ENCODE assay signal across 15 cellular contexts in genomic region chr17:65750166-65750565, GRCh38.
DNase-seq lines count a peak whose midpoint lies in the region; ATAC-seq, FAIRE-seq and TF ChIP-seq lines count a peak whose summit lies in the region.
"Had no signal": no experiment of that assay in that cellular context is flagged by ENCODE, and none has a peak within 500 bp of the region (broad histone marks: within the 10 kb centered on the region; RNA-seq: fewer than 3 reads in every experiment).

No MANE protein-coding gene starts in this region.

- peak overlapping the region; percentile 8; the same call in 1 of the 2 replicates for H3K27ac ChIP-seq in HCT116 (ENCODE audit: low read depth, low read length)
- H3K27ac ChIP-seq in SK-N-SH (ENCODE audit: low read depth in 2 of 2, low read length in 1 of 2): peak overlapping the region; percentile 29 to 38; a peak in 3 of 4 replicates
- peak overlapping the region in 3 of 4 donors; percentile 9 to 51 (median 36) for H3K27ac ChIP-seq in esophagus squamous epithelium
- H3K27ac ChIP-seq in smooth muscle cell (ENCODE audit: low read depth): peak overlapping the region; percentile 32
- no peak overlapping the region for H3K27ac ChIP-seq in kidney (ENCODE audit: low read depth in 2 of 2, low read length in 2 of 2)
- H3K27ac ChIP-seq: HL-60 had no signal

- no peaks in the 10 kb centered on the region for H3K9me3 Mint-ChIP-seq in endothelial cell (ENCODE audit: unreplicated experiment)
- H3K9me3 Mint-ChIP-seq: endodermal cell had no signal

- TF ChIP-seq CTCF in HCT116 (IDR thresholded peaks at IDR 0.05 in 2 of 3, conservative IDR thresholded peaks at IDR 0.05 in 1 of 3; ENCODE audit: borderline replicate concordance in 1 of 3, insufficient read depth in 1 of 3, low read depth in 2 of 3, low read length in 2 of 3) (no peak), SK-N-SH (IDR thresholded peaks at IDR 0.05) (no peak), esophagus squamous epithelium (IDR thresholded peaks at IDR 0.05) (no peak), smooth muscle cell (IDR thresholded peaks at IDR 0.05; ENCODE audit: borderline replicate concordance, insufficient read depth, poor library complexity, severe bottlenecking) (no peak), endothelial cell (IDR thresholded peaks at IDR 0.05; ENCODE audit: unreplicated experiment) (no peak), kidney (IDR thresholded peaks at IDR 0.05; ENCODE audit: borderline replicate concordance, extremely low read depth, insufficient read depth) (no peak)

- no peaks in the 10 kb centered on the region for H3K36me3 Mint-ChIP-seq in endothelial cell (ENCODE audit: low read depth, unreplicated experiment)

- no peak for DNase-seq in HCT116 (ENCODE audit: low read depth, low spot score)
- no peak for DNase-seq in SK-N-SH
- no peak for DNase-seq in esophagus squamous epithelium (lab: John Stamatoyannopoulos, UW)
- no peak for DNase-seq in smooth muscle cell (lab: John Stamatoyannopoulos, UW; ENCODE audit: unreplicated experiment)
- no peak for DNase-seq in endothelial cell (ENCODE audit: low spot score)
- no peak for DNase-seq in MG63
- no peak for DNase-seq in G401 (ENCODE audit: low spot score)
- DNase-seq in kidney: no peak
- DNase-seq: cerebellar nuclear complex, endodermal cell, SIG-M5 had no signal

- ATAC-seq in HCT116: peak; percentile 50
- ATAC-seq: K562 had no signal

- H3K27ac Mint-ChIP-seq in endothelial cell (ENCODE audit: unreplicated experiment): no peak overlapping the region
- H3K27ac Mint-ChIP-seq: endodermal cell had no signal

- no peaks in the 10 kb centered on the region for H3K4me1 Mint-ChIP-seq in endothelial cell (ENCODE audit: unreplicated experiment)
- H3K4me1 Mint-ChIP-seq: endodermal cell had no signal

- no peak for TF ChIP-seq EP300 in SK-N-SH (IDR thresholded peaks at IDR 0.05; ENCODE audit: borderline replicate concordance in 1 of 2, low read depth in 1 of 2, low read length in 1 of 2)

- H3K27me3 ChIP-seq in HCT116 (ENCODE audit: insufficient read depth, low read length) (peaks cover 10% of the 10 kb centered on the region; the same call in 1 of the 2 replicates), SK-N-SH (ENCODE audit: insufficient read depth) (no peaks in the 10 kb centered on the region), esophagus squamous epithelium (no peaks in the 10 kb centered on the region), smooth muscle cell (ENCODE audit: low read depth) (no peaks in the 10 kb centered on the region), MG63 (no peaks in the 10 kb centered on the region)
- H3K27me3 ChIP-seq: pancreas had no signal

- H3K4me2 ChIP-seq in HCT116 (ENCODE audit: low read length): peak overlapping the region; percentile 57
- peak overlapping the region; percentile 22; the same call in 1 of the 2 replicates for H3K4me2 ChIP-seq in SK-N-SH
- H3K4me2 ChIP-seq in smooth muscle cell: peak overlapping the region; percentile 52

- H3K79me2 ChIP-seq in HCT116 (ENCODE audit: insufficient read depth, low read length) (no peaks in the 10 kb centered on the region), SK-N-SH (ENCODE audit: insufficient read depth) (no peaks in the 10 kb centered on the region), smooth muscle cell (ENCODE audit: low read depth) (no peaks in the 10 kb centered on the region)

- H3K9ac ChIP-seq in HCT116 (ENCODE audit: low read length) (no peak overlapping the region), SK-N-SH (no peak overlapping the region), smooth muscle cell (ENCODE audit: low read depth) (no peak overlapping the region), kidney (ENCODE audit: low read length in 2 of 2) (no peak overlapping the region)

- no peaks in the 10 kb centered on the region for H3K9me3 ChIP-seq in HCT116 (ENCODE audit: control insufficient read depth in 1 of 2, insufficient read depth in 1 of 2, low read depth in 1 of 2, low read length in 2 of 2)
- H3K9me3 ChIP-seq in SK-N-SH: no peaks in the 10 kb centered on the region
- no peaks in the 10 kb centered on the region for H3K9me3 ChIP-seq in esophagus squamous epithelium
- no peaks in the 10 kb centered on the region for H3K9me3 ChIP-seq in smooth muscle cell (replicated peaks; ENCODE audit: low read depth)
- no peaks in the 10 kb centered on the region for H3K9me3 ChIP-seq in MG63
- H3K9me3 ChIP-seq in kidney (ENCODE audit: control insufficient read depth in 1 of 2, low read length in 2 of 2): no peaks in the 10 kb centered on the region
- H3K9me3 ChIP-seq: pancreas had no signal

- no peak overlapping the region for H3K4me3 Mint-ChIP-seq in endothelial cell (ENCODE audit: unreplicated experiment)
- H3K4me3 Mint-ChIP-seq: endodermal cell had no signal

- TF ChIP-seq POLR2A in HCT116 (IDR thresholded peaks at IDR 0.05; ENCODE audit: borderline replicate concordance, extremely low read depth, insufficient read depth, insufficient read length) (no peak), esophagus squamous epithelium (IDR thresholded peaks at IDR 0.05) (no peak)

- TF ChIP-seq RAD21 in HCT116 (IDR thresholded peaks at IDR 0.05; ENCODE audit: low read depth) (no peak), SK-N-SH (IDR thresholded peaks at IDR 0.05; ENCODE audit: low read length) (no peak)

- FAIRE-seq in kidney (lab: Jason Lieb, UNC): no peak
- FAIRE-seq: frontal cortex, K562 had no signal

- intact Hi-C loops in HCT116 (cut with micrococcal nuclease) (no loop called here), esophagus squamous epithelium (cut with DNase I) (no loop called here), kidney (cut with DNase I) (no loop called here)

- H3K4me1 ChIP-seq in HCT116 (ENCODE audit: control insufficient read depth in 1 of 2, insufficient read depth in 2 of 2, low read length in 2 of 2): peaks cover 32 to 54% of the 10 kb centered on the region in 2 experiments
- H3K4me1 ChIP-seq in SK-N-SH (ENCODE audit: control insufficient read depth in 1 of 2, insufficient read depth in 2 of 2, low read depth in 1 of 2, low read length in 1 of 2): peaks cover 12% of the 10 kb centered on the region in 2 experiments; a peak in 3 of 4 replicates
- peaks cover 0 to 29% (median 9%) of the 10 kb centered on the region in 3 donors for H3K4me1 ChIP-seq in esophagus squamous epithelium
- peaks cover 7% of the 10 kb centered on the region for H3K4me1 ChIP-seq in smooth muscle cell (ENCODE audit: low read depth)
- no peaks in the 10 kb centered on the region for H3K4me1 ChIP-seq in kidney (ENCODE audit: control insufficient read depth in 1 of 2, insufficient read depth in 1 of 2, low read depth in 1 of 2, low read length in 2 of 2)

- no peak overlapping the region for H3K4me3 ChIP-seq in HCT116 (replicated peaks in 1 of 2; ENCODE audit: low read depth in 1 of 2, low read length in 2 of 2)
- no peak overlapping the region for H3K4me3 ChIP-seq in SK-N-SH (ENCODE audit: low read depth in 2 of 2, low read length in 1 of 2)
- H3K4me3 ChIP-seq in esophagus squamous epithelium: no peak overlapping the region
- no peak overlapping the region for H3K4me3 ChIP-seq in smooth muscle cell
- H3K4me3 ChIP-seq in MG63: no peak overlapping the region
- no peak overlapping the region for H3K4me3 ChIP-seq in kidney (ENCODE audit: low read length in 2 of 2)
- H3K4me3 ChIP-seq: K562, pancreas had no signal

- peaks cover 5% of the 10 kb centered on the region for H3F3A ChIP-seq in SK-N-SH (replicated peaks; ENCODE audit: insufficient read depth)
- H3F3A ChIP-seq in smooth muscle cell (ENCODE audit: low read depth): peaks cover 3% of the 10 kb centered on the region

- in situ Hi-C loops in G401 (cut with HindIII; ENCODE audit: low sequenced_read_pairs): no loop called here

- POLR2A ChIA-PET in HCT116 (lab: Charles Lee) (interaction anchor here (0.7 kb wide), 1 partner anchor 8 kb away, joined by 5 read pairs; no protein-coding TSS in a partner anchor), SK-N-SH (lab: Yijun Ruan, JAX) (no interaction called here)

- H3K36me3 ChIP-seq in HCT116 (ENCODE audit: control insufficient read depth in 1 of 2, insufficient read depth in 2 of 2, low read length in 2 of 2) (no peaks in the 10 kb centered on the region), SK-N-SH (replicated peaks in 1 of 2; ENCODE audit: control insufficient read depth in 1 of 2, insufficient read depth in 2 of 2, low read length in 1 of 2) (no peaks in the 10 kb centered on the region), esophagus squamous epithelium (no peaks in the 10 kb centered on the region), smooth muscle cell (ENCODE audit: low read depth) (no peaks in the 10 kb centered on the region), MG63 (no peaks in the 10 kb centered on the region), kidney (ENCODE audit: control insufficient read depth in 1 of 2, insufficient read depth in 2 of 2, low read length in 2 of 2) (no peaks in the 10 kb centered on the region)
- H3K36me3 ChIP-seq: pancreas had no signal

- no TSS peak for BruUV-seq in HCT116 (replicated peaks; lab: Mats Ljungman, UMichigan)

- H2AFZ ChIP-seq in HCT116 (ENCODE audit: low read depth, low read length, poor library complexity, severe bottlenecking) (no peak overlapping the region), SK-N-SH (ENCODE audit: low read depth) (no peak overlapping the region), smooth muscle cell (ENCODE audit: low read depth) (no peak overlapping the region)

- CTCF ChIA-PET in HCT116 (lab: Charles Lee): no interaction called here
- CTCF ChIA-PET in SK-N-SH (lab: Yijun Ruan, JAX): no interaction called here

- H3K9me2 ChIP-seq in HCT116 (ENCODE audit: insufficient read depth) (no peaks in the 10 kb centered on the region), SK-N-SH (no peaks in the 10 kb centered on the region)

- RAD21 ChIA-PET in HCT116 (lab: Charles Lee; ENCODE audit: low non-redundant PET in 1 of 2, low total read pairs in 2 of 2, uncharacterized antibody in 2 of 2, unreplicated experiment in 2 of 2): no interaction called here

- WGBS in SK-N-SH (ENCODE audit: low lambda C conversion rate): 95% methylated on average over 1 of the region's 1 CpG
- 30 to 48% methylated on average over 1 of the region's 1 CpG for WGBS in esophagus squamous epithelium, 2 donors
- 100% methylated on average over 1 of the region's 1 CpG for WGBS in smooth muscle cell (ENCODE audit: low lambda C conversion rate)

- H4K20me1 ChIP-seq in HCT116 (ENCODE audit: insufficient read depth) (no peaks in the 10 kb centered on the region), SK-N-SH (ENCODE audit: insufficient read depth) (no peaks in the 10 kb centered on the region), smooth muscle cell (ENCODE audit: low read depth) (no peaks in the 10 kb centered on the region)

- H3K27me3 Mint-ChIP-seq in endothelial cell (ENCODE audit: unreplicated experiment): peaks cover 1% of the 10 kb centered on the region

TF ChIP-seq in HCT116, 20 proteins besides CTCF, POLR2A, EP300 and RAD21 (continues in another document):
- TF ChIP-seq YY1 (IDR thresholded peaks at IDR 0.05; ENCODE audit: extremely low read depth, insufficient replicate concordance, low read depth, low read length): no peak
- no peak for TF ChIP-seq POLR2AphosphoS5 (IDR thresholded peaks at IDR 0.05; ENCODE audit: low read depth, low read length)
- no peak for TF ChIP-seq ZNF274 (IDR thresholded peaks at IDR 0.05; ENCODE audit: low read depth, low read length)

TF ChIP-seq in SK-N-SH, 30 proteins besides CTCF, POLR2A, EP300 and RAD21 (continues in another document):
- no peak for TF ChIP-seq MAX (IDR thresholded peaks at IDR 0.05; ENCODE audit: low read depth)

Comparison
In these comparisons a context has a peak if more than half of its experiments do, and no peak if none do; other contexts are left out.
1. H3K27ac ChIP-seq: peak in HCT116 (single experiment), SK-N-SH (2 of 2), esophagus squamous epithelium (3 of 4) and smooth muscle cell (single experiment); none in kidney (0 of 2).
2. Peak in every context shown above with its lines, with median percentiles within 50 percentile points of each other: H3K4me2 ChIP-seq.